Comparison of ENCODE assay signal across 16 cellular contexts in genomic region chr22:38727123-38727522, GRCh38. TPM values are rescaled to one million over a fixed set of nuclear protein-coding genes. Genes with fewer than 3 reads are reported as not detected.
A peak's percentile ranks its signal among the peaks of the same experiment; 100 is the strongest.
DNase-seq lines count a peak whose midpoint lies in the region; ATAC-seq and TF ChIP-seq lines count a peak whose summit lies in the region.
"Had no signal": no experiment of that assay in that cellular context is flagged by ENCODE, and none has a peak within 500 bp of the region (broad histone marks: within the 10 kb centered on the region; RNA-seq: fewer than 3 reads in every experiment).

No MANE protein-coding gene starts in this region.

- no peak overlapping the region for H4K91ac ChIP-seq in neuronal stem cell (ENCODE audit: low read depth, low read length, poor library complexity)

- peak in 1 of 10 experiments; percentile 29 for DNase-seq in CD4-positive, alpha-beta T cell
- DNase-seq in chondrocyte (ENCODE audit: low spot score) (no peak), neuronal stem cell (ENCODE audit: low spot score) (no peak), T-helper 2 cell (no peak), putamen (ENCODE audit: low spot score) (no peak)
- DNase-seq: DMS79, HCEC 1CT, Kasumi-1, NCI-H1417, NCI-H1930, NCI-H510A, NCI-H82, Peyer's patch, Right ventricle myocardium superior had no signal

- H3K79me1 ChIP-seq in neuronal stem cell (ENCODE audit: low read depth, low read length), result peaks cover 6% of the 10 kb centered on the region

- H3K14ac ChIP-seq in neuronal stem cell (ENCODE audit: low read length), result no peak overlapping the region

- H3K36me3 ChIP-seq in BLaER1 treated with 17β-estradiol and CSF1 and Interleukin-3, amounts not matched to agents 10 nM and 100 nM, result peaks cover 93 to 100% (median 98%) of the 10 kb centered on the region in 11 experiments
- H3K36me3 ChIP-seq in neuronal stem cell (replicated peaks in 1 of 2; ENCODE audit: control insufficient read depth in 2 of 2, insufficient read depth in 2 of 2, low read length in 2 of 2), result peaks cover 82 to 100% of the 10 kb centered on the region in 2 donors

- no peak overlapping the region for H3K4me3 Mint-ChIP-seq in CD4-positive, alpha-beta T cell
- no peak overlapping the region for H3K4me3 Mint-ChIP-seq in chondrocyte (ENCODE audit: unreplicated experiment)

- no peak overlapping the region for H2BK15ac ChIP-seq in neuronal stem cell (ENCODE audit: low read length)

- no CpG with 5 or more reads among the region's 12 CpGs for WGBS in neuronal stem cell (ENCODE audit: extremely low coverage in 2 of 2, insufficient read length in 2 of 2, insufficient replicate concordance in 1 of 2), 2 donors

- H3K9ac ChIP-seq in BLaER1 treated with 17β-estradiol and CSF1 and Interleukin-3, amounts not matched to agents 10 nM and 100 nM, result peak overlapping the region in 7 of 11 experiments; percentile 6 to 58 (median 33); a peak in 12 of 22 replicates
- H3K9ac ChIP-seq in neuronal stem cell (ENCODE audit: low read depth, low read length, poor library complexity), result no peak overlapping the region

- intact Hi-C loops in CD4-positive, alpha-beta T cell (cut with DNase I, micrococcal nuclease), result no loop called here

- no peak overlapping the region for H4K8ac ChIP-seq in neuronal stem cell (ENCODE audit: low read depth, low read length)

- H3K4ac ChIP-seq in neuronal stem cell (ENCODE audit: low read length), result no peak overlapping the region

- H4K20me1 ChIP-seq in BLaER1 treated with 17β-estradiol and CSF1 and Interleukin-3, amounts not matched to agents 10 nM and 100 nM, result peaks cover 21 to 90% (median 57%) of the 10 kb centered on the region in 11 experiments; a peak in 20 of 22 replicates

- H3K4me1 Mint-ChIP-seq in CD4-positive, alpha-beta T cell (ENCODE audit: low read depth), result peaks cover 20% of the 10 kb centered on the region
- peaks cover 24% of the 10 kb centered on the region for H3K4me1 Mint-ChIP-seq in chondrocyte (ENCODE audit: low read depth)

- POLR2A ChIA-PET in CD4-positive, alpha-beta T cell (lab: Charles Lee), result interaction anchor here (1.5 to 21.7 kb wide), 3 partner anchors 7 to 25 kb away, joined by 3 to 752 read pairs (median 48); partner anchors contain the start of gene SUN2

- CTCF ChIA-PET in CD4-positive, alpha-beta T cell (lab: Charles Lee), result no interaction called here

- H3K4me1 ChIP-seq in BLaER1 treated with 17β-estradiol and CSF1 and Interleukin-3, amounts not matched to agents 10 nM and 100 nM, result peaks cover 5 to 54% (median 45%) of the 10 kb centered on the region in 10 experiments; a peak in 19 of 20 replicates
- no peaks in the 10 kb centered on the region for H3K4me1 ChIP-seq in neuronal stem cell (ENCODE audit: control insufficient read depth in 2 of 2, insufficient read depth in 1 of 2, low read depth in 1 of 2, low read length in 2 of 2)

- no peaks in the 10 kb centered on the region for H3K9me3 Mint-ChIP-seq in CD4-positive, alpha-beta T cell
- no peaks in the 10 kb centered on the region for H3K9me3 Mint-ChIP-seq in chondrocyte (ENCODE audit: low read depth)

- no peak overlapping the region for H3K18ac ChIP-seq in neuronal stem cell (ENCODE audit: low read length)

- H3K27ac ChIP-seq in BLaER1 treated with 17β-estradiol and CSF1 and Interleukin-3, amounts not matched to agents 10 nM and 100 nM, result peak overlapping the region in 9 of 11 experiments; percentile 4 to 71 (median 54); a peak in 16 of 22 replicates
- H3K27ac ChIP-seq in CD4-positive, alpha-beta T cell (ENCODE audit: low read depth, low read length), result no peak overlapping the region
- H3K27ac ChIP-seq in neuronal stem cell (replicated peaks; ENCODE audit: low read length), result no peak overlapping the region
- H3K27ac ChIP-seq: Peyer's patch had no signal

- no peaks in the 10 kb centered on the region for H3K27me3 Mint-ChIP-seq in CD4-positive, alpha-beta T cell
- no peaks in the 10 kb centered on the region for H3K27me3 Mint-ChIP-seq in chondrocyte (ENCODE audit: low read depth)

- H3K23ac ChIP-seq in neuronal stem cell (ENCODE audit: low read depth, low read length, poor library complexity), result no peak overlapping the region

- peak overlapping the region in 1 of 10 experiments; percentile 36; a peak in 2 of 20 replicates for H3K4me3 ChIP-seq in BLaER1 treated with 17β-estradiol and CSF1 and Interleukin-3, amounts not matched to agents 10 nM and 100 nM
- H3K4me3 ChIP-seq in neuronal stem cell (ENCODE audit: low read length in 2 of 2), result no peak overlapping the region
- H3K4me3 ChIP-seq: Peyer's patch had no signal

- H2BK120ac ChIP-seq in neuronal stem cell (ENCODE audit: low read depth, low read length), result no peak overlapping the region

- peak overlapping the region; percentile 51 for H3K27ac Mint-ChIP-seq in CD4-positive, alpha-beta T cell
- H3K27ac Mint-ChIP-seq in chondrocyte (ENCODE audit: unreplicated experiment), result peak overlapping the region; percentile 22

- no peaks in the 10 kb centered on the region for H3K27me3 ChIP-seq in BLaER1 treated with 17β-estradiol and CSF1 and Interleukin-3, amounts not matched to agents 10 nM and 100 nM
- no peaks in the 10 kb centered on the region for H3K27me3 ChIP-seq in CD4-positive, alpha-beta T cell (ENCODE audit: control insufficient read depth, insufficient read depth, low read length)
- no peaks in the 10 kb centered on the region for H3K27me3 ChIP-seq in neuronal stem cell (ENCODE audit: control insufficient read depth in 3 of 3, insufficient read depth in 3 of 3, low read depth in 1 of 3, low read length in 3 of 3)
- H3K27me3 ChIP-seq: Peyer's patch had no signal

- no peak for ATAC-seq in CD4-positive, alpha-beta T cell (ENCODE audit: poor library complexity)
- no peak for ATAC-seq in HG02852 (IDR thresholded peaks at IDR 0.05; ENCODE audit: unreplicated experiment)

- H2AFZ ChIP-seq in neuronal stem cell (ENCODE audit: low read length), result no peak overlapping the region

- H3K4me2 ChIP-seq in BLaER1 treated with 17β-estradiol and CSF1 and Interleukin-3, amounts not matched to agents 10 nM and 100 nM, result peak overlapping the region; percentile 22 to 93 (median 81); a peak in 20 of 22 replicates
- no peak overlapping the region for H3K4me2 ChIP-seq in neuronal stem cell (ENCODE audit: insufficient read depth, low read length, poor library complexity, severe bottlenecking)

- no peak for TF ChIP-seq CTCF in CD4-positive, alpha-beta T cell (IDR thresholded peaks at IDR 0.05)
- TF ChIP-seq CTCF in chondrocyte (IDR thresholded peaks at IDR 0.05), result no peak

- H3K9me3 ChIP-seq in BLaER1 treated with 17β-estradiol and CSF1 and Interleukin-3, amounts not matched to agents 10 nM and 100 nM (replicated peaks in 1 of 11), result no peaks in the 10 kb centered on the region
- no peaks in the 10 kb centered on the region for H3K9me3 ChIP-seq in CD4-positive, alpha-beta T cell (ENCODE audit: control insufficient read depth, low read length)
- no peaks in the 10 kb centered on the region for H3K9me3 ChIP-seq in neuronal stem cell (replicated peaks in 1 of 2; ENCODE audit: control insufficient read depth in 2 of 2, insufficient read depth in 1 of 2, low read depth in 1 of 2, low read length in 2 of 2)
- H3K9me3 ChIP-seq: Peyer's patch had no signal

- no peak overlapping the region for H2AK5ac ChIP-seq in neuronal stem cell (ENCODE audit: low read depth, low read length)

- H3K36me3 Mint-ChIP-seq in CD4-positive, alpha-beta T cell (ENCODE audit: low read depth), result peaks cover 97% of the 10 kb centered on the region
- H3K36me3 Mint-ChIP-seq in chondrocyte (ENCODE audit: low read depth), result peaks cover 50% of the 10 kb centered on the region

- peak overlapping the region; percentile 15 for H2BK5ac ChIP-seq in neuronal stem cell (ENCODE audit: low read length)

- H2BK12ac ChIP-seq in neuronal stem cell (ENCODE audit: low read length), result no peak overlapping the region

RNA-seq across cellular contexts. Expression of gene GTPBP1, which starts 21.4 kb away (rescaled TPM):
- 100 to 1,000 TPM; 263 to 272 TPM for total RNA-seq in CD4-positive, alpha-beta T cell
- total RNA-seq in chondrocyte, result 37.7 to 58.6 TPM (median 43.3 TPM) in 3 replicates
- 47.8 TPM for polyA plus RNA-seq in neuronal stem cell (2013, experiment 1 of 2)
- polyA plus RNA-seq in neuronal stem cell (2013, experiment 2 of 2), result 48.3 TPM

RNA-seq across cellular contexts. Expression of gene JOSD1, which starts 26.4 kb away (rescaled TPM):
- 100 to 1,000 TPM; 303 to 307 TPM for total RNA-seq in CD4-positive, alpha-beta T cell
- 80.3 to 87.0 TPM (median 85.7 TPM) in 3 replicates for total RNA-seq in chondrocyte
- polyA plus RNA-seq in neuronal stem cell (2013, experiment 1 of 2), result 22.9 TPM
- polyA plus RNA-seq in neuronal stem cell (2013, experiment 2 of 2), result 21.5 TPM

RNA-seq across cellular contexts. Expression of gene SUN2, which starts 28.7 kb away (rescaled TPM):
- total RNA-seq in CD4-positive, alpha-beta T cell, result 100 to 1,000 TPM; 440 to 453 TPM
- 89.6 to 124 TPM (median 124 TPM) in 3 replicates for total RNA-seq in chondrocyte
- 19.4 TPM for polyA plus RNA-seq in neuronal stem cell (2013, experiment 1 of 2)
- polyA plus RNA-seq in neuronal stem cell (2013, experiment 2 of 2), result 19.4 TPM

RNA-seq across cellular contexts. Expression of gene TOMM22, which starts 45.4 kb away (rescaled TPM):
- total RNA-seq in CD4-positive, alpha-beta T cell, result 10 to 100 TPM; 53.7 to 54.8 TPM
- 44.8 to 54.1 TPM (median 47.7 TPM) in 3 replicates for total RNA-seq in chondrocyte
- polyA plus RNA-seq in neuronal stem cell (2013, experiment 1 of 2), result 62.5 TPM
- polyA plus RNA-seq in neuronal stem cell (2013, experiment 2 of 2), result 63.9 TPM

Comparison
In these comparisons a context has a peak if more than half of its experiments do, and no peak if none do; other contexts are left out.
1. H3K27ac ChIP-seq: peak in BLaER1 treated with 17β-estradiol and CSF1 and Interleukin-3, amounts not matched to agents 10 nM and 100 nM (9 of 11); none in CD4-positive, alpha-beta T cell (single experiment) and neuronal stem cell (single experiment).